Comparison of ENCODE assay signal across 29 cellular contexts in genomic region chr14:89178376-89178775, GRCh38.
DNase-seq lines count a peak whose midpoint lies in the region; ATAC-seq and TF ChIP-seq lines count a peak whose summit lies in the region.
"Had no signal": no experiment of that assay in that cellular context is flagged by ENCODE, and none has a peak within 500 bp of the region (broad histone marks: within the 10 kb centered on the region; RNA-seq: fewer than 3 reads in every experiment).

No MANE protein-coding gene starts in this region.

- H3K4me3 Mint-ChIP-seq in HFFc6, result no peak overlapping the region
- no peak overlapping the region for H3K4me3 Mint-ChIP-seq in activated B cell treated with CpG ODN at 0.5 μM for 24 hours
- no peak overlapping the region for H3K4me3 Mint-ChIP-seq in immature natural killer cell
- H3K4me3 Mint-ChIP-seq: activated CD4-positive, alpha-beta T cell treated with anti-CD3 and anti-CD28 coated beads, Interleukin-2, amount 10 ng/mL, durations not matched to agents 24 days and 14 days had no signal

- peak overlapping the region; percentile 10 to 15 for H3K27ac ChIP-seq in testis
- H3K27ac ChIP-seq: right lobe of liver, transverse colon, WERI-Rb-1 had no signal

- H3K4me3 ChIP-seq in testis, result no peak overlapping the region
- H3K4me3 ChIP-seq: right lobe of liver, spleen, stomach, transverse colon had no signal

- no peaks in the 10 kb centered on the region for H3K27me3 ChIP-seq in testis
- H3K27me3 ChIP-seq: right lobe of liver, spleen, stomach, transverse colon had no signal

- DNase-seq in HFFc6, result no peak
- DNase-seq in activated B cell treated with CpG ODN at 0.5 μM for 24 hours, result no peak
- no peak for DNase-seq in immature natural killer cell
- no peak for DNase-seq in testis
- DNase-seq in T1000 (lab: John Stamatoyannopoulos, UW), result no peak
- DNase-seq in retina, result no peak
- DNase-seq: activated CD4-positive, alpha-beta T cell treated with anti-CD3 and anti-CD28 coated beads, Interleukin-2, amount 10 ng/mL, durations not matched to agents 24 days and 14 days; activated naive CD4-positive, alpha-beta T cell treated with Interleukin-2 at 50 U/mL for 16 hours; activated T-cell treated with anti-CD3 and anti-CD28 coated beads, Interleukin-2, amount 50 U/mL, for 1 hour; C1 segment of cervical spinal cord; effector CD4-positive, alpha-beta T cell; GOT3; hippocampal formation; KG1; NCI-H1105 treated with DMSO at 0.1 percent for 48 hours; NCI-H187 treated with DMSO at 0.1 percent for 48 hours; NCI-H2171 treated with DMSO at 0.1 percent for 48 hours; NCI-H510A; right lobe of liver; SIG-M5; spleen; stimulated activated CD4-positive, alpha-beta T cell treated with anti-CD3 and anti-CD28 coated beads, Interleukin-2, amount 100 ng/mL, for 24 hours; stomach; SW 1271; T-helper 9 cell; transverse colon; WERI-Rb-1 had no signal

- H3K9me3 Mint-ChIP-seq in HFFc6, result no peaks in the 10 kb centered on the region
- no peaks in the 10 kb centered on the region for H3K9me3 Mint-ChIP-seq in activated B cell treated with CpG ODN at 0.5 μM for 24 hours
- H3K9me3 Mint-ChIP-seq in immature natural killer cell, result no peaks in the 10 kb centered on the region
- H3K9me3 Mint-ChIP-seq: activated CD4-positive, alpha-beta T cell treated with anti-CD3 and anti-CD28 coated beads, Interleukin-2, amount 10 ng/mL, durations not matched to agents 24 days and 14 days had no signal

- peaks cover 6% of the 10 kb centered on the region for H3K36me3 Mint-ChIP-seq in HFFc6 (ENCODE audit: low read depth)
- H3K36me3 Mint-ChIP-seq in activated B cell treated with CpG ODN at 0.5 μM for 24 hours (ENCODE audit: low read depth), result peaks cover 46% of the 10 kb centered on the region
- H3K36me3 Mint-ChIP-seq in immature natural killer cell, result peaks cover 11 to 12% (median 11%) of the 10 kb centered on the region in 3 donors

- H3K9me3 ChIP-seq in testis, result no peaks in the 10 kb centered on the region
- H3K9me3 ChIP-seq: right lobe of liver, stomach, transverse colon had no signal

- CTCF ChIA-PET in activated B cell treated with CpG ODN at 0.5 μM for 24 hours (lab: Charles Lee), result interaction anchor here (0.7 to 2.8 kb wide), 17 partner anchors 9 to 738 kb away, joined by 3 to 19 read pairs (median 5); no protein-coding TSS in a partner anchor

- POLR2A ChIA-PET in activated B cell treated with CpG ODN at 0.5 μM for 24 hours (lab: Charles Lee), result interaction anchor here (0.7 to 1.5 kb wide), 7 partner anchors 125 to 627 kb away, joined by 3 to 5 read pairs (median 4); no protein-coding TSS in a partner anchor

- peaks cover 15% of the 10 kb centered on the region for H3K4me1 ChIP-seq in testis

- TF ChIP-seq CTCF in HFFc6 (IDR thresholded peaks at IDR 0.05) (no peak), activated B cell treated with CpG ODN at 0.5 μM for 24 hours (IDR thresholded peaks at IDR 0.05) (no peak), testis (IDR thresholded peaks at IDR 0.05) (no peak)

- ATAC-seq in activated B cell treated with CpG ODN at 0.5 μM for 24 hours (ENCODE audit: low read depth) (no peak), HG03439 (IDR thresholded peaks at IDR 0.05; ENCODE audit: unreplicated experiment) (no peak)

- no peaks in the 10 kb centered on the region for H3K36me3 ChIP-seq in testis (ENCODE audit: low read depth, missing control alignments)
- H3K36me3 ChIP-seq: right lobe of liver, transverse colon, WERI-Rb-1 had no signal

- H3K27ac Mint-ChIP-seq in HFFc6 (peak overlapping the region; percentile 52; the same call in 1 of the 2 replicates), activated B cell treated with CpG ODN at 0.5 μM for 24 hours (peak overlapping the region; percentile 62), immature natural killer cell (peak overlapping the region in 4 of 6 donors; percentile 30 to 75 (median 44))
- H3K27ac Mint-ChIP-seq: progenitor cell of endocrine pancreas had no signal

- TF ChIP-seq POLR2A in testis (IDR thresholded peaks at IDR 0.05), result no peak

- WGBS in testis, 2 donors, result 73 to 86% methylated on average over 2 of the region's 2 CpGs

- H3K27me3 Mint-ChIP-seq in HFFc6 (ENCODE audit: insufficient read depth), result peaks cover 3% of the 10 kb centered on the region
- H3K27me3 Mint-ChIP-seq in activated B cell treated with CpG ODN at 0.5 μM for 24 hours, result no peaks in the 10 kb centered on the region
- H3K27me3 Mint-ChIP-seq in immature natural killer cell (ENCODE audit: low read depth in 3 of 3), result peaks cover 0 to 9% (median 5%) of the 10 kb centered on the region in 3 donors
- H3K27me3 Mint-ChIP-seq: activated CD4-positive, alpha-beta T cell treated with anti-CD3 and anti-CD28 coated beads, Interleukin-2, amount 10 ng/mL, durations not matched to agents 24 days and 14 days had no signal

- intact Hi-C loops in activated B cell treated with CpG ODN at 0.5 μM for 24 hours (cut with micrococcal nuclease) (loop anchor here (5.0 kb wide), 1 partner anchor 334 kb away; no protein-coding TSS in a partner anchor), testis (cut with DNase I; ENCODE audit: low total_unique reads) (no loop called here)

- peaks cover 20% of the 10 kb centered on the region for H3K4me1 Mint-ChIP-seq in HFFc6 (ENCODE audit: low read depth)
- peaks cover 19% of the 10 kb centered on the region for H3K4me1 Mint-ChIP-seq in activated B cell treated with CpG ODN at 0.5 μM for 24 hours
- peaks cover 22 to 39% of the 10 kb centered on the region in 2 donors for H3K4me1 Mint-ChIP-seq in immature natural killer cell
